Comparison of ENCODE assay signal across 8 cellular contexts in the genomic region with DNA sequence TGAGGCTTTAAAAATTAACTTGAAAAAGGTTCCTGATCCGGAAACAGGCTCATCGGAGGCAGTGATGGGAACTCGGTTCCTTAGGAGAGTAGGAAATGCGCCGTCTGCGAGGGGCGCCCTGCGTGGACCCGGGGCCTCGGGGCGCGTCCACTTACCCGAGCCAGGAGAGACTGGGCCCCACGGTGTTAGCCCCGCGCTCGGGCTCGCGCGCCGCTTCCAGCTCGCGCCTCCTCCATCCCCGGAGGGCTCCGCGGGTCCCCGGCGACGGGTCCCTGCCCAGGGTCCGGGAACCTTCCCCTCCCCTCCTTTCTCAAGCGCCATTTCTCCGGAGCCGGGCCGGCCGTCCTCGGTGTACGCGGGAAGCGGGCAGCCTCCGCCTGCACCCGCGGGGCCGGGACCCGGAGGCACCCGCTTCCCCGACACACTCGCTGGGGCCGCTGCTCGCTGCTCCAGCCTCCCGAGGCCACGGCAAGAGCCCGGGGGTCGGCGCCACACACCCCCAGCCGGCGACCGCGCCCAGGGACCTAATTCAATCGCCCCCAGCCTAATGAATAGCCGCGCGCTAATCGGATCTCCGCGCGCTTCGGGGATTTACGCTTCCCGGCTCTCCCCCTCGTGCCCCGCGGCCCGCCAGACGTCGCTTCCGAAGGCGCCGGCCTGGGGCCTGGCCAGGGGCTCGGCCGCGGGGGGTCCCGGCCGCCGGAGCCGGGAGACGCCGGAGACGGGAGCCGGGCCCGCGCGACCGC. TPM values are rescaled to one million over a fixed set of nuclear protein-coding genes. Genes with fewer than 3 reads are reported as not detected.
DNase-seq lines count a peak whose midpoint lies in the region; ATAC-seq, FAIRE-seq and TF ChIP-seq lines count a peak whose summit lies in the region.

No MANE protein-coding gene starts in this region.

- no peaks in the 10 kb centered on the region for H3K36me3 Mint-ChIP-seq in osteocyte (ENCODE audit: unreplicated experiment)

- DNase-seq in DND-41 = no peak
- DNase-seq in OCI-LY7 (ENCODE audit: low spot score) = peak; percentile 58
- no peak for DNase-seq in esophagus squamous epithelium (lab: John Stamatoyannopoulos, UW)
- DNase-seq in osteocyte (ENCODE audit: extremely low spot score, unreplicated experiment) = no peak
- no peak for DNase-seq in SIG-M5 treated with dmso at 0.1 percent for 504 hours (lab: John Stamatoyannopoulos, UW; ENCODE audit: unreplicated experiment)
- no peak for DNase-seq in RCC 7860 (ENCODE audit: low spot score)
- no peak for DNase-seq in HCEC 1CT
- no peak for DNase-seq in foreskin melanocyte

- H3K79me2 ChIP-seq in DND-41 (ENCODE audit: insufficient read depth, low read length) (peaks cover 7% of the 10 kb centered on the region; the same call in 1 of the 2 replicates), OCI-LY7 (ENCODE audit: insufficient read depth, low read depth, low read length) (peaks cover 4% of the 10 kb centered on the region; the same call in 1 of the 2 replicates)

- BruUV-seq in OCI-LY7 (replicated peaks; lab: Mats Ljungman, UMichigan) = no TSS peak

- H3K27ac ChIP-seq in DND-41 (ENCODE audit: low read length) = no peak overlapping the region
- H3K27ac ChIP-seq in OCI-LY7 (ENCODE audit: low read depth, low read length, poor library complexity, severe bottlenecking) = peak overlapping the region; percentile 63
- H3K27ac ChIP-seq in esophagus squamous epithelium = peak overlapping the region; percentile 93 to 99 (median 97)

- H3K27me3 ChIP-seq in DND-41 (ENCODE audit: insufficient read depth, low read length, poor library complexity) (peaks cover 95% of the 10 kb centered on the region), esophagus squamous epithelium (peaks cover 0 to 24% (median 0%) of the 10 kb centered on the region in 4 donors)

- no peak for ATAC-seq in DND-41 (ENCODE audit: insufficient read depth, low read depth)

- H3K9me2 ChIP-seq in OCI-LY7 (ENCODE audit: insufficient read depth, low read length) = no peaks in the 10 kb centered on the region

- intact Hi-C loops in OCI-LY7 (cut with micrococcal nuclease; ENCODE audit: unreplicated experiment) = loop anchor here (2.0 to 10.0 kb wide), 4 partner anchors 96 to 202 kb away; partner anchors contain the start of genes ACTG1, FAAP100 and SLC38A10
- intact Hi-C loops in esophagus squamous epithelium (cut with DNase I) = no loop called here

- no peak overlapping the region for H2AFZ ChIP-seq in DND-41 (ENCODE audit: low read depth, low read length)
- no peak overlapping the region for H2AFZ ChIP-seq in OCI-LY7 (ENCODE audit: low read length)

- H3K4me3 ChIP-seq in DND-41 (ENCODE audit: low read depth in 1 of 2, low read length in 2 of 2) = peak overlapping the region in 1 of 2 experiments; percentile 45; a peak in 2 of 4 replicates
- peak overlapping the region; percentile 74 for H3K4me3 ChIP-seq in OCI-LY7 (ENCODE audit: low read depth, low read length, poor library complexity, severe bottlenecking)
- peak overlapping the region; percentile 62 to 94 (median 90) for H3K4me3 ChIP-seq in esophagus squamous epithelium

- H3K9ac ChIP-seq in DND-41 (ENCODE audit: low read depth, low read length) = peak overlapping the region; percentile 43; the same call in 1 of the 2 replicates

- TF ChIP-seq POLR2A in esophagus squamous epithelium (IDR thresholded peaks at IDR 0.05) = no peak

- H4K20me1 ChIP-seq in DND-41 (ENCODE audit: insufficient read depth, low read length) (peaks cover 29% of the 10 kb centered on the region), OCI-LY7 (ENCODE audit: insufficient read depth, low read length) (0 out of 2 replicates have a peak, but pooled peaks cover 10% of the 10 kb centered on the region)

- no peak for FAIRE-seq in RCC 7860 (lab: Jason Lieb, UNC)

- peaks cover 63% of the 10 kb centered on the region for H3K4me1 Mint-ChIP-seq in osteocyte (ENCODE audit: unreplicated experiment)

- no peaks in the 10 kb centered on the region for H3K9me3 Mint-ChIP-seq in osteocyte (ENCODE audit: unreplicated experiment)

- CTCF ChIA-PET in OCI-LY7 (lab: Charles Lee; ENCODE audit: unreplicated experiment) = no interaction called here

- H3K9me3 ChIP-seq in DND-41 (ENCODE audit: insufficient read depth, low read length, severe bottlenecking) (no peaks in the 10 kb centered on the region), OCI-LY7 (ENCODE audit: low read length) (no peaks in the 10 kb centered on the region), esophagus squamous epithelium (no peaks in the 10 kb centered on the region)

- H3K4me1 ChIP-seq in DND-41 (ENCODE audit: insufficient read depth, low read length) (peaks cover 52% of the 10 kb centered on the region), OCI-LY7 (ENCODE audit: insufficient read depth, low read length, poor library complexity, severe bottlenecking) (peaks cover 54% of the 10 kb centered on the region), esophagus squamous epithelium (peaks cover 41 to 89% (median 42%) of the 10 kb centered on the region in 3 donors)

- POLR2A ChIA-PET in OCI-LY7 (lab: Charles Lee) = interaction anchor here (1.2 to 1.3 kb wide), 2 partner anchors 24 to 56 kb away, joined by 3 read pairs; no protein-coding TSS in a partner anchor

- H3K27ac Mint-ChIP-seq in osteocyte (ENCODE audit: unreplicated experiment) = peak overlapping the region; percentile 93

- TF ChIP-seq CTCF in DND-41 (IDR thresholded peaks at IDR 0.05; ENCODE audit: borderline replicate concordance, extremely low read depth, low read length, poor library complexity, severe bottlenecking) = no peak
- no peak for TF ChIP-seq CTCF in OCI-LY7 (conservative IDR thresholded peaks at IDR 0.05; ENCODE audit: low read length)
- TF ChIP-seq CTCF in esophagus squamous epithelium (IDR thresholded peaks at IDR 0.05) = no peak
- TF ChIP-seq CTCF in osteocyte (IDR thresholded peaks at IDR 0.05) = no peak

- H3K27me3 Mint-ChIP-seq in osteocyte (ENCODE audit: unreplicated experiment) = no peaks in the 10 kb centered on the region

- 0 to 6% methylated on average over 5 to 17 of the region's 93 CpGs for WGBS in esophagus squamous epithelium, 2 donors

- H3K36me3 ChIP-seq in DND-41 (ENCODE audit: insufficient read depth, low read length) = no peaks in the 10 kb centered on the region; the same call in 1 of the 2 replicates
- peaks cover 4% of the 10 kb centered on the region; the same call in 1 of the 2 replicates for H3K36me3 ChIP-seq in OCI-LY7 (ENCODE audit: insufficient read depth, low read length)
- H3K36me3 ChIP-seq in esophagus squamous epithelium = no peaks in the 10 kb centered on the region

- peak overlapping the region; percentile 75 for H3K4me3 Mint-ChIP-seq in osteocyte (ENCODE audit: unreplicated experiment)

- H3K4me2 ChIP-seq in DND-41 (ENCODE audit: insufficient read depth, low read length) (peak overlapping the region; percentile 83), OCI-LY7 (ENCODE audit: low read length) (peak overlapping the region; percentile 75)

RNA-seq across cellular contexts. Expression of gene BAHCC1, which starts 2.2 kb away (rescaled TPM):
- total RNA-seq in OCI-LY7 (2014; rRNA removed; shearing (Covaris generic)) = 1.4 and 5.2 TPM in 2 replicates
- total RNA-seq in OCI-LY7 (2022) (5.5 and 5.7 TPM in 2 replicates), esophagus squamous epithelium (10 to 100 TPM in 1 of 4 donors, 1 to 10 TPM in 3; 3.8 to 10.6 (median 5.4) TPM), osteocyte (55.7 and 57.0 TPM in 2 replicates)
